Comparison of ENCODE assay signal across 1 cellular context in the genomic region with DNA sequence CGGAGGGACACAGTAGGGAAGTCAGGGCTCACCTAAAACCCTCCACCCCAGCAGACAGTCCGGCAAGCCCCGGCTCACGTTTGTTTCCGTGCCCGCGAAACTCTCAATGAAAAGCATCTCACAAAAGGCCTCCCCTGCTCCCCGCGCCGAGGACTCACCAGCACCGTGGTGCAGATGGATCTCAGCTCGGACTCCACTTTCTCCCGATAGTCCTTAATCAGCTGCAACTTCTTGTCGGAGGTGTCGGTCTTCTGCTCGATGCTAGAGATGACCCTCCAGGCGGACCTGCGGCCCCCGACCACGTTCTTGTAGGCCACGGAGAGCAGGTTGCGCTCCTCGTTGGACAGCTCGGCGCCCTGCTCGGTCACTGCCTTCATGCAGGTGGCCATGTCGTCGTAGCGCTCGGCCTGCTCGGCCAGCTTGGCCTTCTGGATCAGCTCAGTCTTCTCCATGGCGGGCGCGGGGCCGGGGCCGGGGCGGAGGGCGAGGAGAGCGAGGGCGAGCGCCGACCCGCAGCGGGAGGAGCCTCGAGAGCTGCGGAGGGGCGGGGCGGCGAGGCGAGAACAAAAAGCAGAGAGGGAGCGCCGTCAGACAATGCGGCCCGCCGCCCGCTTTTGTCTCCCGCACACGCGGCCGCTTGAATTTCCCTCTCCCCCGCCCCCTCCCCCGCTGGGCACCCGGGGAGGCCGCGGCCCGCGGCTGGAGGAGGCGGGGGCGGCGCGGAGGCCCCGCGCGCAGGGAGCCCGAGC.
TF ChIP-seq lines count a peak whose summit lies in the region.

No MANE protein-coding gene starts in this region.

TF ChIP-seq in K562, 482 proteins besides CTCF, POLR2A, EP300 and RAD21 (continued from another document):
- TF ChIP-seq, protein P1, sequence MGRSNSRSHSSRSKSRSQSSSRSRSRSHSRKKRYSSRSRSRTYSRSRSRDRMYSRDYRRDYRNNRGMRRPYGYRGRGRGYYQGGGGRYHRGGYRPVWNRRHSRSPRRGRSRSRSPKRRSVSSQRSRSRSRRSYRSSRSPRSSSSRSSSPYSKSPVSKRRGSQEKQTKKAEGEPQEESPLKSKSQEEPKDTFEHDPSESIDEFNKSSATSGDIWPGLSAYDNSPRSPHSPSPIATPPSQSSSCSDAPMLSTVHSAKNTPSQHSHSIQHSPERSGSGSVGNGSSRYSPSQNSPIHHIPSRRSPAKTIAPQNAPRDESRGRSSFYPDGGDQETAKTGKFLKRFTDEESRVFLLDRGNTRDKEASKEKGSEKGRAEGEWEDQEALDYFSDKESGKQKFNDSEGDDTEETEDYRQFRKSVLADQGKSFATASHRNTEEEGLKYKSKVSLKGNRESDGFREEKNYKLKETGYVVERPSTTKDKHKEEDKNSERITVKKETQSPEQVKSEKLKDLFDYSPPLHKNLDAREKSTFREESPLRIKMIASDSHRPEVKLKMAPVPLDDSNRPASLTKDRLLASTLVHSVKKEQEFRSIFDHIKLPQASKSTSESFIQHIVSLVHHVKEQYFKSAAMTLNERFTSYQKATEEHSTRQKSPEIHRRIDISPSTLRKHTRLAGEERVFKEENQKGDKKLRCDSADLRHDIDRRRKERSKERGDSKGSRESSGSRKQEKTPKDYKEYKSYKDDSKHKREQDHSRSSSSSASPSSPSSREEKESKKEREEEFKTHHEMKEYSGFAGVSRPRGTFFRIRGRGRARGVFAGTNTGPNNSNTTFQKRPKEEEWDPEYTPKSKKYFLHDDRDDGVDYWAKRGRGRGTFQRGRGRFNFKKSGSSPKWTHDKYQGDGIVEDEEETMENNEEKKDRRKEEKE (IDR thresholded peaks at IDR 0.05; ENCODE audit: borderline replicate concordance in 1 of 2, control insufficient read depth in 1 of 2, low read depth in 2 of 2, low read length in 1 of 2): no peak
- TF ChIP-seq POLR2G (IDR thresholded peaks at IDR 0.05; ENCODE audit: low read depth, low read length) (peak; percentile 81; the same call in 1 of the 2 replicates), ADNP (tag; IDR thresholded peaks at IDR 0.05) (no peak)
